ENCODE assay signal across 8 cellular contexts in the genomic region with DNA sequence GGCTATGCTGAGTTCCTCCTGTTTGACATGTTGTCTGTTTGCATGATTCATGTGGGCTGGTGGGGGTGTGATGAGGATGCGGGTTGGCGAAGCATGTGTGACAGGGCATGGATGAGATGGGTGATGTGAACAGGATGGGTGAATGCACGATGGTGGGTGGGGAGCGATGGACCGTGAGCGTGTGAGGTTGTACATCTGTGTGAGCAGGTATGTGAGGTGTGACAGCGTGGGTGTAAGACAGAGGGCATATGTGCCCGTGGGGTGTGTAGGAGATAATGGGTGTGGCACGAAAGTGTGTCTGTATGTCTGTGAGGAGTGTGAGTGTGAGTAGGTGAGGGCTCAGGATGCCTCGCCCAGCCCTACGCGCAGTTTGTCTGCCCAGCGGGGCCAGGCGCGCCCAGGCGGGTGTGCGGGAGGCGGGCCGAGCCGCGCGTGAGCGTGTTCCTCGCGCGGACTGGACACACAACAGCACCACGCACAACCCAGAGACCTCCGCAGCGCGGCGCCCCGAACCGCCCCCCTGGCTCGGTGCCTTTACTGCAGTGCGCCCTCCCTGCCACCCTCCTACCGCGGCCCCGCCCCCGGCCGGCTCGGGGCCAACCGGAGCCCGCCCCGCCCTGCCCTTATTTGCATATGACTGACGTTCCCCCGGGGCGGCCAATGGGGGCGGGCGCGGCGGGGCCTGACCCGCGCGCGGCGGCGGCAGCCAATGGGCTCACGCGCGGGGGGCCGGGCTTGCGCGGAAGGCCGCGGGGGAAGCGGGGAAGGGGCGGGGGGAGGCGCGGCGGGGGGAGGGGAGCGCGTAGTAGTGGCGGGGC. TPM values are rescaled to one million over a fixed set of nuclear protein-coding genes. Genes with fewer than 3 reads are reported as not detected.
A peak's percentile ranks its signal among the peaks of the same experiment; 100 is the strongest.
DNase-seq lines count a peak whose midpoint lies in the region; ATAC-seq, FAIRE-seq and TF ChIP-seq lines count a peak whose summit lies in the region.

No MANE protein-coding gene starts in this region.

- H3K27ac Mint-ChIP-seq in T-cell = no peak overlapping the region

- H3K27me3 Mint-ChIP-seq in T-cell = no peaks in the 10 kb centered on the region

- peak overlapping the region; percentile 85 for H3K27ac ChIP-seq in right cardiac atrium (ENCODE audit: low read length)

- H3K4me1 ChIP-seq in right cardiac atrium (ENCODE audit: control insufficient read depth, insufficient read depth, low read length) = peaks cover 33% of the 10 kb centered on the region

- peak; percentile 95 for DNase-seq in GM12892 (ENCODE audit: insufficient read length)
- peak; percentile 47 for DNase-seq in NCI-H1417 treated with DMSO at 0.1 percent for 48 hours (lab: John Stamatoyannopoulos, UW)
- DNase-seq in T-cell = peak; percentile 90 to 98 (median 96)
- DNase-seq in amygdala (lab: John Stamatoyannopoulos, UW) = peak; percentile 47 to 97 (median 92)
- peak; percentile 97 to 99 (median 99) for DNase-seq in right cardiac atrium
- DNase-seq in putamen (ENCODE audit: low spot score) = peak; percentile 97
- DNase-seq in urothelium cell line (ENCODE audit: low spot score) = peak; percentile 94

- H3K9me3 Mint-ChIP-seq in T-cell = no peaks in the 10 kb centered on the region

- no peak overlapping the region for H3K4me3 Mint-ChIP-seq in T-cell

- no peak for TF ChIP-seq POLR2A in GM12892 (IDR thresholded peaks at IDR 0.05; ENCODE audit: low read depth, low read length)

- H3K4me1 Mint-ChIP-seq in T-cell = peaks cover 34 to 45% (median 37%) of the 10 kb centered on the region in 3 donors

- peaks cover 3% of the 10 kb centered on the region for H3K36me3 Mint-ChIP-seq in T-cell

- peak overlapping the region; percentile 74 for H3K4me3 ChIP-seq in right cardiac atrium (ENCODE audit: low read length)

- 2% methylated on average over 71 of the region's 73 CpGs for WGBS in right cardiac atrium

- intact Hi-C loops in right cardiac atrium (cut with DNase I) = loop anchor here in 3 of 4 donors (5.0 kb wide), 1 partner anchor 36 kb away; no protein-coding TSS in a partner anchor

- ATAC-seq in HG02798 (IDR thresholded peaks at IDR 0.05; ENCODE audit: poor library complexity, unreplicated experiment) (peak; percentile 66), T-cell (replicated peaks in 1 of 4) (peak; percentile 69 to 78 (median 72)), right cardiac atrium (peak; percentile 58 to 71)

- no peaks in the 10 kb centered on the region for H3K9me3 ChIP-seq in right cardiac atrium (ENCODE audit: control insufficient read depth, low read length)

- peak; percentile 97 for FAIRE-seq in GM12892 (lab: Jason Lieb, UNC)
- FAIRE-seq in urothelium cell line (lab: Jason Lieb, UNC) = peak; percentile 99

- POLR2A ChIA-PET in T-cell (lab: Charles Lee) = interaction anchor here in 1 of 2 donors (1.0 kb wide), 1 partner anchor 13 kb away, joined by 6 read pairs; no protein-coding TSS in a partner anchor

- CTCF ChIA-PET in T-cell (lab: Charles Lee) = interaction anchor here in 1 of 2 donors (1.3 kb wide), 1 partner anchor 41 kb away, joined by 4 read pairs; no protein-coding TSS in a partner anchor

- no peaks in the 10 kb centered on the region for H3K27me3 ChIP-seq in right cardiac atrium (ENCODE audit: control insufficient read depth, insufficient read depth)

RNA-seq across cellular contexts. Expression of gene CIC, which starts 14.4 kb away (rescaled TPM):
- 6.1 TPM for polyA plus RNA-seq in GM12892 (2012; ENCODE audit: missing spikeins)
- total RNA-seq in T-cell (100 to 1,000 TPM in 4 of 5 donors, 10 to 100 TPM in 1; 93.9 to 110 (median 104) TPM), right cardiac atrium (10 to 100 TPM; 36.4 to 42.7 (median 39.6) TPM)
- polyA plus RNA-seq in right cardiac atrium = 28.6 TPM

RNA-seq across cellular contexts. Expression of gene PRR19, which starts 18.5 kb away (rescaled TPM):
- not detected for polyA plus RNA-seq in GM12892 (2012; ENCODE audit: missing spikeins)
- total RNA-seq in T-cell (under 1 TPM in 4 of 5 donors, not detected in 1; 0.18 to 0.35 (median 0.27) TPM), right cardiac atrium (under 1 TPM in 3 of 4 donors, not detected in 1; 0.20 to 0.32 (median 0.26) TPM)
- polyA plus RNA-seq in right cardiac atrium = 0.29 TPM

RNA-seq across cellular contexts. Expression of gene PAFAH1B3, which starts 19.0 kb away (rescaled TPM):
- 26.5 TPM for polyA plus RNA-seq in GM12892 (2012; ENCODE audit: missing spikeins)
- total RNA-seq in T-cell (10 to 100 TPM; 15.2 to 22.2 (median 19.1) TPM), right cardiac atrium (1 to 10 TPM; 1.6 to 5.9 (median 4.4) TPM)
- 4.3 TPM for polyA plus RNA-seq in right cardiac atrium

RNA-seq across cellular contexts. Expression of gene ERF, which starts 28.5 kb away (rescaled TPM):
- 10.6 TPM for polyA plus RNA-seq in GM12892 (2012; ENCODE audit: missing spikeins)
- total RNA-seq in T-cell (10 to 100 TPM; 35.9 to 97.3 (median 44.6) TPM), right cardiac atrium (10 to 100 TPM; 33.3 to 58.1 (median 48.1) TPM)
- 39.1 TPM for polyA plus RNA-seq in right cardiac atrium

RNA-seq across cellular contexts. Expression of gene TMEM145, which starts 29.7 kb away (rescaled TPM):
- not detected for polyA plus RNA-seq in GM12892 (2012; ENCODE audit: missing spikeins)
- total RNA-seq in T-cell = not detected
- 1 to 10 TPM in 3 of 4 donors, under 1 TPM in 1; 0.91 to 1.6 (median 1.2) TPM for total RNA-seq in right cardiac atrium
- 0.41 TPM for polyA plus RNA-seq in right cardiac atrium

Comparison
In these comparisons a context has a peak if more than half of its experiments do, and no peak if none do; other contexts are left out.
1. Peak in every context shown above with its lines: DNase-seq, ATAC-seq, H3K4me3 ChIP-seq and H3K27ac ChIP-seq.
2. DNase-seq: peak in every context shown above with its lines; median percentile 99 in right cardiac atrium; 97 in putamen; 96 in T-cell; 95 in GM12892; 94 in urothelium cell line; 92 in amygdala; 47 in NCI-H1417 treated with DMSO at 0.1 percent for 48 hours.